Comparison of ENCODE assay signal across 20 cellular contexts in the genomic region with DNA sequence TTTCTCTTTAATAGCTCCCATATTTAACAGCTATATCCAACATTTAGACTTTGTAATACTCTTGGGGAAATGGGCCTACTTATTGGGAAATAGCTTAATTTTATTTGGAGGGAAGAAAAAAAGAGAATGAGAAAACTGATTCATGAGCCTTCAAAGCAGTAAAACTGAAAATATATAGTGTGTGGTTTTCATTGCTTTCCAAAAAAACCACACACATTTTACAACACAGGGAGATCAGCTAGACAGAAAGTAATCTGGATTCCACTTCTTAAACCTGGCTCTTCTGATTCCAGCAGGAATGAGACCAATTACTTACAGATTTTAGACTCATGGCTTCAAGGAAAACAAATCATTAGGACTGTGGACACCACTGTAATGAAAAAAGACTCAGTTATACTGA. TPM values are rescaled to one million over a fixed set of nuclear protein-coding genes. Genes with fewer than 3 reads are reported as not detected.
DNase-seq lines count a peak whose midpoint lies in the region; ATAC-seq lines count a peak whose summit lies in the region.
"Had no signal": no experiment of that assay in that cellular context is flagged by ENCODE, and none has a peak within 500 bp of the region (broad histone marks: within the 10 kb centered on the region; RNA-seq: fewer than 3 reads in every experiment).

No MANE protein-coding gene starts in this region.

- no peaks in the 10 kb centered on the region for H3K36me3 Mint-ChIP-seq in activated T-cell treated with anti-CD3 and anti-CD28 coated beads, Interleukin-2, amount 50 U/mL, for 72 hours (ENCODE audit: insufficient read depth in 2 of 2)
- H3K36me3 Mint-ChIP-seq: activated naive CD4-positive, alpha-beta T cell treated with anti-CD3 and anti-CD28 coated beads, Interleukin-2, amount 50 U/mL, for 24 hours had no signal

- peaks cover 16% of the 10 kb centered on the region for H3K4me1 Mint-ChIP-seq in activated T-cell treated with anti-CD3 and anti-CD28 coated beads, Interleukin-2, amount 50 U/mL, for 72 hours (ENCODE audit: low read depth)
- H3K4me1 Mint-ChIP-seq: H9 had no signal

- H3K9me3 ChIP-seq in adipocyte (ENCODE audit: control insufficient read depth, low read length), result no peaks in the 10 kb centered on the region
- H3K9me3 ChIP-seq: A549 had no signal

- H3K27me3 Mint-ChIP-seq in activated T-cell treated with anti-CD3 and anti-CD28 coated beads, Interleukin-2, amount 50 U/mL, for 72 hours (ENCODE audit: low read depth), result peaks cover 53% of the 10 kb centered on the region

- H3K27ac Mint-ChIP-seq in activated T-cell treated with anti-CD3 and anti-CD28 coated beads, Interleukin-2, amount 50 U/mL, for 72 hours, result peak overlapping the region; percentile 29
- H3K27ac Mint-ChIP-seq: activated naive CD4-positive, alpha-beta T cell treated with anti-CD3 and anti-CD28 coated beads, Interleukin-2, amount 50 U/mL, for 24 hours; H9; progenitor cell of endocrine pancreas had no signal

- peak overlapping the region; percentile 71 for H3K9ac ChIP-seq in adipocyte (ENCODE audit: low read length)

- no peak for ATAC-seq in activated T-cell treated with anti-CD3 and anti-CD28 coated beads, Interleukin-2, amount 50 U/mL, for 72 hours (replicated peaks in 1 of 2)
- ATAC-seq in HG03196 (IDR thresholded peaks at IDR 0.05; ENCODE audit: unreplicated experiment), result no peak
- ATAC-seq: A549, left lobe of liver had no signal

- H3K4me1 ChIP-seq in adipocyte (ENCODE audit: control insufficient read depth, insufficient read depth, low read length), result peaks cover 51% of the 10 kb centered on the region
- H3K4me1 ChIP-seq: A549 had no signal

- no peak overlapping the region for H3K4me3 Mint-ChIP-seq in activated T-cell treated with anti-CD3 and anti-CD28 coated beads, Interleukin-2, amount 50 U/mL, for 72 hours
- H3K4me3 Mint-ChIP-seq: activated naive CD4-positive, alpha-beta T cell treated with anti-CD3 and anti-CD28 coated beads, Interleukin-2, amount 50 U/mL, for 24 hours; H9 had no signal

- H3K4me3 ChIP-seq in adipocyte (ENCODE audit: low read length), result peak overlapping the region; percentile 52
- H3K4me3 ChIP-seq: A549 had no signal

- no peaks in the 10 kb centered on the region for H3K27me3 ChIP-seq in adipocyte (replicated peaks; ENCODE audit: control insufficient read depth, insufficient read depth, low read length)

- no peaks in the 10 kb centered on the region for H3K36me3 ChIP-seq in adipocyte (ENCODE audit: control insufficient read depth, insufficient read depth, low read length, severe bottlenecking)

- H3K9me3 Mint-ChIP-seq in activated T-cell treated with anti-CD3 and anti-CD28 coated beads, Interleukin-2, amount 50 U/mL, for 72 hours, result no peaks in the 10 kb centered on the region
- H3K9me3 Mint-ChIP-seq: H9 had no signal

- DNase-seq in activated T-cell treated with anti-CD3 and anti-CD28 coated beads, Interleukin-2, amount 50 U/mL, for 72 hours, result no peak
- no peak for DNase-seq in activated T-cell treated with anti-CD3 and anti-CD28 coated beads, Interleukin-2, amount 50 U/mL, for 1 hour
- DNase-seq in adipocyte (ENCODE audit: low read depth), result peak; percentile 48
- peak; percentile 8 for DNase-seq in iris pigment epithelial cell (ENCODE audit: low read depth)
- no peak for DNase-seq in COR-L47 (lab: John Stamatoyannopoulos, UW)
- no peak for DNase-seq in AML-193 (lab: John Stamatoyannopoulos, UW)
- DNase-seq in stimulated activated CD4-positive, alpha-beta T cell treated with anti-CD3 and anti-CD28 coated beads, Interleukin-4, amount 100 ng/mL, for 24 hours, result no peak
- DNase-seq: activated CD4-positive, alpha-beta T cell treated with anti-CD3 and anti-CD28 coated beads for 4 hours; central memory CD4-positive, alpha-beta T cell; H9; MM.1S; NCI-H2029; NCI-H526; stimulated activated naive CD4-positive, alpha-beta T cell treated with Interleukin-2 at 50 U/mL for 16 hours had no signal

RNA-seq across cellular contexts. Expression of gene CH25H, which starts 48.7 kb away (rescaled TPM):
- under 1 TPM in 1 of 2 donors, not detected in 1; 0.56 TPM for total RNA-seq in activated T-cell treated with anti-CD3 and anti-CD28 coated beads, Interleukin-2, amount 50 U/mL, for 72 hours
- total RNA-seq: OCI-LY7, progenitor cell of endocrine pancreas had no signal

Comparison
In these comparisons a context has a peak if more than half of its experiments do, and no peak if none do; other contexts are left out.
1. DNase-seq: peak in adipocyte (single experiment) and iris pigment epithelial cell (single experiment); none in activated T-cell treated with anti-CD3 and anti-CD28 coated beads, Interleukin-2, amount 50 U/mL, for 72 hours (0 of 2), activated T-cell treated with anti-CD3 and anti-CD28 coated beads, Interleukin-2, amount 50 U/mL, for 1 hour (single experiment), COR-L47 (single experiment), AML-193 (0 of 2) and stimulated activated CD4-positive, alpha-beta T cell treated with anti-CD3 and anti-CD28 coated beads, Interleukin-4, amount 100 ng/mL, for 24 hours (single experiment).